In genomic region chr15:59014068-59014467, GRCh38 we compare ENCODE assay signal across 14 cellular contexts. TPM values are rescaled to one million over a fixed set of nuclear protein-coding genes. Genes with fewer than 3 reads are reported as not detected.
DNase-seq lines count a peak whose midpoint lies in the region; ATAC-seq and TF ChIP-seq lines count a peak whose summit lies in the region.
"Had no signal": no experiment of that assay in that cellular context is flagged by ENCODE, and none has a peak within 500 bp of the region (broad histone marks: within the 10 kb centered on the region; RNA-seq: fewer than 3 reads in every experiment).

No MANE protein-coding gene starts in this region.

- CTCF ChIA-PET in activated naive CD4-positive, alpha-beta T cell treated with anti-CD3 and anti-CD28 coated beads, Interleukin-2, amount 10 ng/mL, durations not matched to agents 7 days and 5 days (lab: Charles Lee) = interaction anchor here (0.6 kb wide), 2 partner anchors 772 to 1149 kb away, joined by 3 read pairs; no protein-coding TSS in a partner anchor
- CTCF ChIA-PET in WTC11 (lab: Charles Lee) = no interaction called here

- no peak overlapping the region for H2BK12ac ChIP-seq in trophoblast cell (ENCODE audit: low read length)

- TF ChIP-seq CTCF in WTC11 (IDR thresholded peaks at IDR 0.05) = no peak

- no peak overlapping the region for H2BK5ac ChIP-seq in trophoblast cell (ENCODE audit: low read depth, low read length, poor library complexity)

- peaks cover 4 to 7% of the 10 kb centered on the region in 2 experiments for H3K36me3 ChIP-seq in trophoblast cell (ENCODE audit: control insufficient read depth in 1 of 2, insufficient read depth in 2 of 2, low read length in 2 of 2)

- no peaks in the 10 kb centered on the region for H3K27me3 ChIP-seq in trophoblast cell (ENCODE audit: insufficient read depth, low read length)
- H3K27me3 ChIP-seq: BLaER1 had no signal

- WGBS in trophoblast cell (ENCODE audit: extremely low coverage, insufficient coverage, insufficient read length) = no CpG with 5 or more reads among the region's 1 CpG

- no peak overlapping the region for H3K4me3 ChIP-seq in trophoblast cell (ENCODE audit: low read depth, low read length)
- H3K4me3 ChIP-seq: BLaER1 had no signal

- peaks cover 3% of the 10 kb centered on the region for H3K4me1 Mint-ChIP-seq in activated naive CD4-positive, alpha-beta T cell treated with anti-CD3 and anti-CD28 coated beads, Interleukin-2, amount 10 ng/mL, durations not matched to agents 7 days and 5 days
- peaks cover 10% of the 10 kb centered on the region for H3K4me1 Mint-ChIP-seq in WTC11

- no peaks in the 10 kb centered on the region for H3K79me2 ChIP-seq in trophoblast cell (ENCODE audit: control insufficient read depth, insufficient read depth, low read length, poor library complexity)

- H3K18ac ChIP-seq in trophoblast cell (ENCODE audit: low read length) = no peak overlapping the region

- H2AK5ac ChIP-seq in trophoblast cell (ENCODE audit: low read length) = no peak overlapping the region

- no peaks in the 10 kb centered on the region for H3K9me3 Mint-ChIP-seq in activated naive CD4-positive, alpha-beta T cell treated with anti-CD3 and anti-CD28 coated beads, Interleukin-2, amount 10 ng/mL, durations not matched to agents 7 days and 5 days
- peaks cover 16% of the 10 kb centered on the region for H3K9me3 Mint-ChIP-seq in WTC11

- no peak overlapping the region for H2AFZ ChIP-seq in trophoblast cell (ENCODE audit: insufficient read depth, low read length, poor library complexity)

- H3K9me3 ChIP-seq in trophoblast cell (ENCODE audit: insufficient read depth, low read depth, low read length) = no peaks in the 10 kb centered on the region

- peaks cover 0 to 3% of the 10 kb centered on the region in 2 experiments for H3K4me1 ChIP-seq in trophoblast cell (ENCODE audit: control insufficient read depth in 1 of 2, insufficient read depth in 2 of 2, low read length in 2 of 2)

- no peak overlapping the region for H3K4me2 ChIP-seq in trophoblast cell (ENCODE audit: low read length)
- H3K4me2 ChIP-seq: BLaER1 had no signal

- peaks cover 15% of the 10 kb centered on the region for H3K36me3 Mint-ChIP-seq in activated naive CD4-positive, alpha-beta T cell treated with anti-CD3 and anti-CD28 coated beads, Interleukin-2, amount 10 ng/mL, durations not matched to agents 7 days and 5 days
- peaks cover 19% of the 10 kb centered on the region for H3K36me3 Mint-ChIP-seq in WTC11

- no peak overlapping the region for H4K12ac ChIP-seq in trophoblast cell (ENCODE audit: low read depth, low read length)

- no peak for ATAC-seq in WTC11
- no peak for ATAC-seq in stimulated activated naive CD8-positive, alpha-beta T cell treated with anti-CD3 and anti-CD28 coated beads, Interleukin-15, Interleukin-2, amounts not matched to agents 100 U/mL and 50 U/mL, for 24 hours
- ATAC-seq: HCT116 had no signal

- H4K91ac ChIP-seq in trophoblast cell (ENCODE audit: low read depth, low read length) = no peak overlapping the region

- no peak overlapping the region for H3K14ac ChIP-seq in trophoblast cell (ENCODE audit: low read length)

- no peak overlapping the region for H3K23ac ChIP-seq in trophoblast cell (ENCODE audit: low read length)

- H3K27ac Mint-ChIP-seq in activated naive CD4-positive, alpha-beta T cell treated with anti-CD3 and anti-CD28 coated beads, Interleukin-2, amount 10 ng/mL, durations not matched to agents 7 days and 5 days = peak overlapping the region; percentile 19
- H3K27ac Mint-ChIP-seq in WTC11 = peak overlapping the region; percentile 73

- no peak overlapping the region for H3K27ac ChIP-seq in trophoblast cell (ENCODE audit: low read depth, low read length)
- H3K27ac ChIP-seq: BLaER1 had no signal

- peak overlapping the region; percentile 46 for H3K4ac ChIP-seq in trophoblast cell (ENCODE audit: low read depth, low read length)

- DNase-seq in activated naive CD4-positive, alpha-beta T cell treated with anti-CD3 and anti-CD28 coated beads, Interleukin-2, amount 10 ng/mL, durations not matched to agents 7 days and 5 days = no peak
- no peak for DNase-seq in activated naive CD4-positive, alpha-beta T cell treated with anti-CD3 and anti-CD28 coated beads, Interleukin-2, amount 50 U/mL, for 16 hours
- DNase-seq in WTC11 (ENCODE audit: low spot score) (no peak), medulla oblongata (ENCODE audit: extremely low spot score) (peak; percentile 8), trophoblast cell (no peak), NCI-H446 (lab: John Stamatoyannopoulos, UW) (no peak), SKM-1 treated with dmso at 0.1 percent for 144 hours (lab: John Stamatoyannopoulos, UW; ENCODE audit: unreplicated experiment) (no peak)
- no peak for DNase-seq in stimulated activated naive CD8-positive, alpha-beta T cell treated with anti-CD3 and anti-CD28 coated beads, Interleukin-15, Interleukin-2, amounts not matched to agents 100 U/mL and 50 U/mL, for 24 hours
- DNase-seq: 8988T, AML-193, DMS53, GF-D8 had no signal

- H2BK120ac ChIP-seq in trophoblast cell (ENCODE audit: insufficient read depth, low read length, poor library complexity) = no peak overlapping the region

- H3K79me1 ChIP-seq in trophoblast cell (ENCODE audit: low read length) = no peaks in the 10 kb centered on the region

- no peak overlapping the region for H4K8ac ChIP-seq in trophoblast cell (ENCODE audit: low read depth, low read length)

- H3K4me3 Mint-ChIP-seq in activated naive CD4-positive, alpha-beta T cell treated with anti-CD3 and anti-CD28 coated beads, Interleukin-2, amount 10 ng/mL, durations not matched to agents 7 days and 5 days = no peak overlapping the region
- H3K4me3 Mint-ChIP-seq in WTC11 = no peak overlapping the region

- POLR2A ChIA-PET in WTC11 (lab: Charles Lee) = no interaction called here

- no peaks in the 10 kb centered on the region for H3K27me3 Mint-ChIP-seq in activated naive CD4-positive, alpha-beta T cell treated with anti-CD3 and anti-CD28 coated beads, Interleukin-2, amount 10 ng/mL, durations not matched to agents 7 days and 5 days
- H3K27me3 Mint-ChIP-seq in WTC11 (ENCODE audit: low read depth) = no peaks in the 10 kb centered on the region

- H3K9ac ChIP-seq in trophoblast cell (ENCODE audit: low read length) = no peak overlapping the region
- H3K9ac ChIP-seq: BLaER1 had no signal

TF ChIP-seq in WTC11, 78 proteins besides CTCF, POLR2A, EP300 and RAD21 (continues in another document):
- TF ChIP-seq NR1H2 (CRISPR knock-in tag; IDR thresholded peaks at IDR 0.05) = no peak
- no peak for TF ChIP-seq AR (CRISPR knock-in tag; IDR thresholded peaks at IDR 0.05)
- TF ChIP-seq JAZF1 (CRISPR knock-in tag; IDR thresholded peaks at IDR 0.05) = no peak
- TF ChIP-seq IRF2 (CRISPR knock-in tag; IDR thresholded peaks at IDR 0.05; ENCODE audit: borderline replicate concordance, low read depth) = no peak
- TF ChIP-seq TEAD1 (CRISPR knock-in tag; IDR thresholded peaks at IDR 0.05) = no peak
- TF ChIP-seq ATF2 (CRISPR knock-in tag; IDR thresholded peaks at IDR 0.05; ENCODE audit: borderline replicate concordance, low read depth) = no peak
- TF ChIP-seq TCF7 (CRISPR knock-in tag; IDR thresholded peaks at IDR 0.05; ENCODE audit: low read depth) = no peak
- TF ChIP-seq ZSCAN18 (CRISPR knock-in tag; IDR thresholded peaks at IDR 0.05) = no peak
- TF ChIP-seq ATF1 (CRISPR knock-in tag; IDR thresholded peaks at IDR 0.05) = no peak
- no peak for TF ChIP-seq RELA (CRISPR knock-in tag; IDR thresholded peaks at IDR 0.05; ENCODE audit: borderline replicate concordance)

RNA-seq across cellular contexts. Expression of gene RNF111, which starts 26.6 kb away (rescaled TPM):
- total RNA-seq in WTC11 (2021) = 22.4 to 22.6 TPM (median 22.6 TPM) in 3 replicates
- polyA plus RNA-seq in trophoblast cell (2013) = 29.6 and 33.0 TPM in 2 replicates
